9 cellular contexts compared by ENCODE assay signal in the genomic region with DNA sequence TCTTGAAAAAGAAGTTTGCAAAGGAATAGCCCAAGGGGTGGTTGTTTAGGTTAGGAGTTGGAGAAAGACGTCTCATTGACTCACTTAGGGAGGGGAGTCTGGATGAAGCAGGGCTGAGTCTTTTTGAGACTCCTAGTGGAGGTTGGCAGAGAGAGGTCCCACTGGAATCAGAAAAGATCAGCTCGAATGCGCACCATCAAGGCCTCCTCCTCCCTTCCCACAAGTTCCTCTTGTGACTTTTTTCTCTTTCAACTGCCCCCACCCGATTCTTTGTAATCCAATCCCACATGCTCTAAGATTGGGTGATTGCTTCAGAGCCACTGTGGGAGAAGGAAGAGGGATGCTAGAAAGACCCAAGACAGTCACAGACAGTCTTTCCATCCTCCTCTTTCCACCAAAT. TPM values are rescaled to one million over a fixed set of nuclear protein-coding genes. Genes with fewer than 3 reads are reported as not detected.
DNase-seq lines count a peak whose midpoint lies in the region; ATAC-seq and TF ChIP-seq lines count a peak whose summit lies in the region.
"Had no signal": no experiment of that assay in that cellular context is flagged by ENCODE, and none has a peak within 500 bp of the region (broad histone marks: within the 10 kb centered on the region; RNA-seq: fewer than 3 reads in every experiment).

No MANE protein-coding gene starts in this region.

- no peaks in the 10 kb centered on the region for H3K36me3 ChIP-seq in mammary epithelial cell (ENCODE audit: insufficient read depth, low read length)
- H3K36me3 ChIP-seq in right lobe of liver = peaks cover 0 to 17% (median 3%) of the 10 kb centered on the region in 4 donors
- H3K36me3 ChIP-seq in transverse colon = peaks cover 0 to 9% (median 4%) of the 10 kb centered on the region in 4 donors

- H3K4me3 ChIP-seq in NB4 (ENCODE audit: low read depth, low read length) (peak overlapping the region; percentile 61), mammary epithelial cell (replicated peaks in 1 of 3; ENCODE audit: insufficient read depth in 1 of 3, low read depth in 2 of 3, low read length in 3 of 3) (no peak overlapping the region), right lobe of liver (peak overlapping the region in 2 of 3 donors; percentile 73 to 75), transverse colon (peak overlapping the region in 1 of 4 donors; percentile 90)

- TF ChIP-seq CTCF in NB4 (IDR thresholded peaks at IDR 0.05; ENCODE audit: low read depth, low read length) = no peak
- TF ChIP-seq CTCF in mammary epithelial cell (conservative IDR thresholded peaks at IDR 0.05 in 1 of 2, IDR thresholded peaks at IDR 0.05 in 1 of 2; ENCODE audit: extremely low read depth in 1 of 2, insufficient read depth in 1 of 2, low read depth in 1 of 2, low read length in 2 of 2) = peak in 1 of 2 donors; percentile 11
- no peak for TF ChIP-seq CTCF in right lobe of liver (IDR thresholded peaks at IDR 0.05)
- TF ChIP-seq CTCF in transverse colon (IDR thresholded peaks at IDR 0.05) = no peak

- no peak for ATAC-seq in right lobe of liver
- ATAC-seq in HG02610 (IDR thresholded peaks at IDR 0.05; ENCODE audit: unreplicated experiment) = no peak
- ATAC-seq in HG03342 (IDR thresholded peaks at IDR 0.05; ENCODE audit: unreplicated experiment) = no peak

- WGBS in mammary epithelial cell (ENCODE audit: low coverage, missing lambda C conversion rate) = 51% methylated on average over 4 of the region's 4 CpGs
- WGBS in right lobe of liver (ENCODE audit: insufficient coverage, low coverage, low lambda C conversion rate, missing lambda C conversion rate) = 28% methylated on average over 4 of the region's 4 CpGs
- 29 to 39% methylated on average over 4 of the region's 4 CpGs for WGBS in transverse colon (ENCODE audit: low coverage in 1 of 2), 2 donors

- dilution Hi-C loops in mammary epithelial cell (cut with HindIII; ENCODE audit: low sequenced_read_pairs) = no loop called here

- intact Hi-C loops in mammary epithelial cell (cut with micrococcal nuclease) (no loop called here), right lobe of liver (cut with DNase I) (no loop called here), transverse colon (cut with DNase I; ENCODE audit: low total_unique reads) (no loop called here)

- no TSS peak for BruUV-seq in mammary epithelial cell (replicated peaks; lab: Mats Ljungman, UMichigan)

- no peaks in the 10 kb centered on the region for H3K79me2 ChIP-seq in mammary epithelial cell (ENCODE audit: insufficient read depth, low read length)

- CTCF ChIA-PET in mammary epithelial cell (lab: Charles Lee; ENCODE audit: low non-redundant PET) = interaction anchor here (0.7 to 1.9 kb wide), 3 partner anchors 15 to 101 kb away, joined by 7 to 19 read pairs (median 12); no protein-coding TSS in a partner anchor

- DNase-seq in CD1c-positive myeloid dendritic cell (ENCODE audit: extremely low spot score) (peak; percentile 82), NB4 (ENCODE audit: low read depth) (peak; percentile 95), mammary epithelial cell (no peak), right lobe of liver (no peak), transverse colon (no peak), iPS-NIHi7 (ENCODE audit: extremely low spot score) (no peak)

- H4K20me1 ChIP-seq in mammary epithelial cell (ENCODE audit: insufficient read depth, low read length) = no peaks in the 10 kb centered on the region

- H3K27me3 ChIP-seq in mammary epithelial cell (ENCODE audit: insufficient read depth, low read length) = no peaks in the 10 kb centered on the region
- H3K27me3 ChIP-seq in right lobe of liver = no peaks in the 10 kb centered on the region
- H3K27me3 ChIP-seq in transverse colon = no peaks in the 10 kb centered on the region

- TF ChIP-seq EP300 in transverse colon (IDR thresholded peaks at IDR 0.05; ENCODE audit: low read depth) = no peak

- no peak overlapping the region for H3K9ac ChIP-seq in mammary epithelial cell (ENCODE audit: insufficient read depth, low read length)

- H3K27ac ChIP-seq in mammary epithelial cell (ENCODE audit: insufficient read depth, low read depth, low read length) (no peak overlapping the region), right lobe of liver (peak overlapping the region; percentile 65 to 72 (median 66)), transverse colon (peak overlapping the region; percentile 92 to 96 (median 92))

- H2AFZ ChIP-seq in mammary epithelial cell (ENCODE audit: low read depth, low read length) = no peak overlapping the region

- no peak for TF ChIP-seq POLR2A in NB4 (IDR thresholded peaks at IDR 0.05; ENCODE audit: extremely low read depth, insufficient read length)
- no peak for TF ChIP-seq POLR2A in right lobe of liver (IDR thresholded peaks at IDR 0.05)
- no peak for TF ChIP-seq POLR2A in transverse colon (IDR thresholded peaks at IDR 0.05)

- no peaks in the 10 kb centered on the region for H3K9me3 ChIP-seq in mammary epithelial cell (replicated peaks; ENCODE audit: insufficient read depth, low read length)
- H3K9me3 ChIP-seq in right lobe of liver = no peaks in the 10 kb centered on the region
- H3K9me3 ChIP-seq in transverse colon = no peaks in the 10 kb centered on the region

- peak overlapping the region; percentile 99 for H3K4me2 ChIP-seq in mammary epithelial cell (ENCODE audit: insufficient read depth, low read depth, low read length)

- in situ Hi-C loops in mammary epithelial cell (cut with MboI; ENCODE audit: low sequenced_read_pairs in 2 of 2) = no loop called here
- in situ Hi-C loops in transverse colon (cut with MboI; ENCODE audit: low pct_ligation_motif_present in 1 of 4, low pct_unique_long_range_greater_than_20kb in 1 of 4, low sequenced_read_pairs in 3 of 4) = no loop called here

- peaks cover 30% of the 10 kb centered on the region for H3K4me1 ChIP-seq in mammary epithelial cell (ENCODE audit: insufficient read depth, low read length)
- H3K4me1 ChIP-seq in right lobe of liver = peaks cover 0 to 25% (median 5%) of the 10 kb centered on the region in 4 donors
- peaks cover 20 to 44% (median 28%) of the 10 kb centered on the region in 4 donors for H3K4me1 ChIP-seq in transverse colon

RNA-seq across cellular contexts. Expression of a gene that starts 2.0 kb away (rescaled TPM):
- 10 to 100 TPM; 15.2 to 26.0 TPM for total RNA-seq in mammary epithelial cell
- polyA plus RNA-seq in mammary epithelial cell = 9.8 TPM
- 34.7 TPM for polyA minus RNA-seq in mammary epithelial cell
- 10 to 100 TPM; 17.1 to 35.8 (median 25.1) TPM for total RNA-seq in right lobe of liver
- total RNA-seq in transverse colon = 100 to 1,000 TPM in 1 of 4 donors, 10 to 100 TPM in 3; 55.6 to 138 (median 62.2) TPM

RNA-seq across cellular contexts. Expression of a gene that starts 14.5 kb away (rescaled TPM):
- total RNA-seq in mammary epithelial cell (not detected), right lobe of liver (not detected), transverse colon (not detected)
- not detected for polyA plus RNA-seq in mammary epithelial cell
- not detected for polyA minus RNA-seq in mammary epithelial cell
- total RNA-seq: lung microvascular endothelial cell had no signal

RNA-seq across cellular contexts. Expression of a gene that starts 26.4 kb away (rescaled TPM):
- 10 to 100 TPM; 25.0 to 62.1 TPM for total RNA-seq in mammary epithelial cell
- polyA plus RNA-seq in mammary epithelial cell = 37.9 TPM
- polyA minus RNA-seq in mammary epithelial cell = 4.9 TPM
- total RNA-seq in right lobe of liver = 10 to 100 TPM in 2 of 6 experiments, 1 to 10 TPM in 4; 6.9 to 20.6 (median 9.3) TPM
- 100 to 1,000 TPM in 2 of 4 donors, 10 to 100 TPM in 2; 68.4 to 135 (median 94.5) TPM for total RNA-seq in transverse colon

RNA-seq across cellular contexts. Expression of a gene that starts 28.8 kb away (rescaled TPM):
- total RNA-seq in mammary epithelial cell (1 to 10 TPM in 1 of 2 donors, under 1 TPM in 1; 0.33 to 2.3 TPM), right lobe of liver (1 to 10 TPM in 1 of 6 experiments, under 1 TPM in 3, not detected in 2; 0.20 to 1.2 (median 0.38) TPM), transverse colon (10 to 100 TPM; 13.1 to 63.7 (median 41.9) TPM)
- polyA plus RNA-seq in mammary epithelial cell = 1.8 TPM
- polyA minus RNA-seq in mammary epithelial cell = not detected
- total RNA-seq: lung microvascular endothelial cell had no signal

RNA-seq across cellular contexts. Expression of a gene that starts 29.9 kb away (rescaled TPM):
- total RNA-seq in mammary epithelial cell = 10 to 100 TPM; 33.3 to 43.0 TPM
- 30.9 TPM for polyA plus RNA-seq in mammary epithelial cell
- 28.5 TPM for polyA minus RNA-seq in mammary epithelial cell
- total RNA-seq in right lobe of liver = under 1 TPM in 3 of 6 experiments, not detected in 3; 0.18 to 0.31 (median 0.22) TPM
- under 1 TPM in 1 of 4 donors, not detected in 3; 0.48 TPM for total RNA-seq in transverse colon
- total RNA-seq: lung microvascular endothelial cell had no signal

Comparison
In these comparisons a context has a peak if more than half of its experiments do, and no peak if none do; other contexts are left out.
1. DNase-seq: peak in CD1c-positive myeloid dendritic cell (single experiment) and NB4 (single experiment); none in mammary epithelial cell (single experiment), right lobe of liver (0 of 3), transverse colon (single experiment) and iPS-NIHi7 (single experiment).
2. H3K4me3 ChIP-seq: peak in NB4 (single experiment) and right lobe of liver (2 of 3); none in mammary epithelial cell (0 of 3).